ENCODE assay signal across 8 cellular contexts in genomic region chr22:36387914-36388864, GRCh38. TPM values are rescaled to one million over a fixed set of nuclear protein-coding genes. Genes with fewer than 3 reads are reported as not detected.
DNase-seq lines count a peak whose midpoint lies in the region; ATAC-seq lines count a peak whose summit lies in the region.

MYH9 (minus strand) TSS chr22:36387967; CDS start chr22:36349236, 38,731 bp downstream.

- peak within 1 kb of the TSS; percentile 95 for H3K9ac ChIP-seq in BLaER1

- peak within 1 kb of the TSS; percentile 100 for H3K4me2 ChIP-seq in BLaER1

- peaks cover 73% of the 10 kb centered on the region for H3K4me1 ChIP-seq in BLaER1

- intact Hi-C loops in left colon (cut with DNase I, micrococcal nuclease): loop anchor here in 1 of 2 donors (10.0 kb wide), 1 partner anchor 77 kb away; no protein-coding TSS in a partner anchor

- peak; percentile 68 for ATAC-seq in GM19328 (IDR thresholded peaks at IDR 0.05; ENCODE audit: unreplicated experiment)
- peak; percentile 67 for ATAC-seq in HG03520 (IDR thresholded peaks at IDR 0.05; ENCODE audit: unreplicated experiment)
- peak; percentile 78 for ATAC-seq in left colon

- no peaks in the 10 kb centered on the region for H3K9me3 ChIP-seq in BLaER1

- peak within 1 kb of the TSS; percentile 95 for H3K4me3 ChIP-seq in BLaER1

- H3K27me3 ChIP-seq in BLaER1: no peaks in the 10 kb centered on the region

- peak within 1 kb of the TSS; percentile 97 for H3K27ac ChIP-seq in BLaER1

- peaks cover 45% of the 10 kb centered on the region for H4K20me1 ChIP-seq in BLaER1

- DNase-seq in NCI-H748 (lab: John Stamatoyannopoulos, UW; ENCODE audit: unreplicated experiment): peak; percentile 98
- DNase-seq in activated CD4-positive, alpha-beta T cell treated with anti-CD3 and anti-CD28 coated beads, Interleukin-2, amount 50 U/mL, for 1 hour: peak; percentile 98
- peak; percentile 95 for DNase-seq in cortex of kidney (lab: John Stamatoyannopoulos, UW)
- DNase-seq in left colon: peak; percentile 100
- peak; percentile 100 for DNase-seq in stimulated activated CD4-positive, alpha-beta T cell treated with anti-CD3 and anti-CD28 coated beads, Interleukin-1b, Interleukin-23, amount 100 ng/mL, for 48 hours

- peaks cover 11% of the 10 kb centered on the region for H3K36me3 ChIP-seq in BLaER1

RNA-seq across cellular contexts. Expression of gene MYH9, which starts in this region (rescaled TPM):
- 100 to 1,000 TPM; 581 to 641 TPM for total RNA-seq in left colon

Comparison
In these comparisons a context has a peak if more than half of its experiments do, and no peak if none do; other contexts are left out.
1. Peak in every context shown above with its lines: DNase-seq, ATAC-seq, H3K4me3 ChIP-seq and H3K27ac ChIP-seq.